In the genomic region with DNA sequence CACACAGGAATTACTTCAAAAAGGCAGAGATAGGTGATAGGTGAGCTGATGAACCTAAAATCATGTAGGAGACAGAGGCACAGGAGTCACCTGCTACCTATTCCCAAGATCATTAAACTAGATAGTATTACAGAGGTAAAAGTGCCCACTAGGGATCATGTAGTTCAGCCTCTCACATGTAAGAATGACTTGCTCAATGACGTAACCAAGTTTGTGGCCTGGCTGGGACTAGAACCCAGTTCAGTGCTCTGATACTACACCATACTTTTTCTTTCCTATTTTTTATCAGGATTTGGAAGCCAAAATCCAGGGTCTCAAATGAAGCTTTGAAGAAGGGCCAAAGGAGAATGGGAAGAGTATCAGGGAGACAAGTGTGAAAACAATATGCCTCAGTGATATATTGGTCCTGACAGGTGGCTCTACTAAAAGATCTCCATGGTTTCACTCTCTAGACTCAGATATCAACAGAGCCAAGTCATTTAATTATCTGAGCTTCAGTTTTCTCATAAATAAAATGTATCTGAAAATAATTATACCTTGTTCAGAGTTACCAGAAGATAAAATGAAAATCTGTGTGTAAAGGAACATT, we compare ENCODE assay signal across 10 cellular contexts.
DNase-seq lines count a peak whose midpoint lies in the region; ATAC-seq and TF ChIP-seq lines count a peak whose summit lies in the region.
"Had no signal": no experiment of that assay in that cellular context is flagged by ENCODE, and none has a peak within 500 bp of the region (broad histone marks: within the 10 kb centered on the region; RNA-seq: fewer than 3 reads in every experiment).

No MANE protein-coding gene starts in this region.

- TF ChIP-seq CTCF in AG10803 (conservative IDR thresholded peaks at IDR 0.05; ENCODE audit: low read length): no peak
- TF ChIP-seq CTCF in fibroblast of the aortic adventitia (IDR thresholded peaks at IDR 0.05; ENCODE audit: insufficient read depth, low read length): no peak
- no peak for TF ChIP-seq CTCF in osteocyte (IDR thresholded peaks at IDR 0.05)

- H3K36me3 Mint-ChIP-seq in osteocyte (ENCODE audit: unreplicated experiment): peaks cover 16% of the 10 kb centered on the region
- peaks cover 24% of the 10 kb centered on the region for H3K36me3 Mint-ChIP-seq in activated naive CD8-positive, alpha-beta T cell treated with anti-CD3 and anti-CD28 coated beads for 36 hours

- peaks cover 39% of the 10 kb centered on the region for H3K36me3 ChIP-seq in SJSA1

- peak overlapping the region; percentile 63 for H3K27ac ChIP-seq in SJSA1

- no peaks in the 10 kb centered on the region for H3K9me3 Mint-ChIP-seq in osteocyte (ENCODE audit: unreplicated experiment)
- H3K9me3 Mint-ChIP-seq in activated naive CD8-positive, alpha-beta T cell treated with anti-CD3 and anti-CD28 coated beads for 36 hours: no peaks in the 10 kb centered on the region
- H3K9me3 Mint-ChIP-seq: activated naive CD4-positive, alpha-beta T cell treated with anti-CD3 and anti-CD28 coated beads, Interleukin-2, amount 50 U/mL, for 72 hours had no signal

- peaks cover 20% of the 10 kb centered on the region for H3K4me1 ChIP-seq in SJSA1 (replicated peaks)

- H3K27ac Mint-ChIP-seq in osteocyte (ENCODE audit: unreplicated experiment): peak overlapping the region; percentile 97
- no peak overlapping the region for H3K27ac Mint-ChIP-seq in activated naive CD8-positive, alpha-beta T cell treated with anti-CD3 and anti-CD28 coated beads for 36 hours
- H3K27ac Mint-ChIP-seq: activated naive CD4-positive, alpha-beta T cell treated with anti-CD3 and anti-CD28 coated beads, Interleukin-2, amount 50 U/mL, for 72 hours had no signal

- no peaks in the 10 kb centered on the region for H3K27me3 Mint-ChIP-seq in osteocyte (ENCODE audit: unreplicated experiment)
- H3K27me3 Mint-ChIP-seq in activated naive CD8-positive, alpha-beta T cell treated with anti-CD3 and anti-CD28 coated beads for 36 hours: no peaks in the 10 kb centered on the region

- H3K4me3 ChIP-seq in AG10803 (ENCODE audit: low read length) (no peak overlapping the region), SJSA1 (no peak overlapping the region), fibroblast of the aortic adventitia (ENCODE audit: low read depth, low read length) (no peak overlapping the region)

- peaks cover 27% of the 10 kb centered on the region for H3K4me1 Mint-ChIP-seq in osteocyte (ENCODE audit: unreplicated experiment)
- no peaks in the 10 kb centered on the region for H3K4me1 Mint-ChIP-seq in activated naive CD8-positive, alpha-beta T cell treated with anti-CD3 and anti-CD28 coated beads for 36 hours

- no peak for ATAC-seq in GM19452 (IDR thresholded peaks at IDR 0.05; ENCODE audit: unreplicated experiment)
- ATAC-seq in stimulated activated naive CD8-positive, alpha-beta T cell treated with anti-CD3 and anti-CD28 coated beads, Interleukin-15, Interleukin-2, amounts not matched to agents 100 U/mL and 50 U/mL, for 24 hours: no peak
- ATAC-seq: activated naive CD4-positive, alpha-beta T cell treated with anti-CD3 and anti-CD28 coated beads, Interleukin-2, amount 50 U/mL, for 72 hours had no signal

- H3K4me3 Mint-ChIP-seq in osteocyte (ENCODE audit: unreplicated experiment): no peak overlapping the region
- no peak overlapping the region for H3K4me3 Mint-ChIP-seq in activated naive CD8-positive, alpha-beta T cell treated with anti-CD3 and anti-CD28 coated beads for 36 hours

- DNase-seq in AG10803 (ENCODE audit: low read depth) (peak; percentile 45), SJSA1 (ENCODE audit: low read depth in 1 of 2, low spot score in 2 of 2) (no peak), fibroblast of the aortic adventitia (ENCODE audit: low read depth) (peak; percentile 76), osteocyte (ENCODE audit: extremely low spot score, unreplicated experiment) (no peak)
- no peak for DNase-seq in activated naive CD8-positive, alpha-beta T cell treated with anti-CD3 and anti-CD28 coated beads for 36 hours
- DNase-seq in stimulated activated naive CD8-positive, alpha-beta T cell treated with anti-CD3 and anti-CD28 coated beads, Interleukin-15, Interleukin-2, amounts not matched to agents 100 U/mL and 50 U/mL, for 24 hours: no peak
- no peak for DNase-seq in activated CD4-positive, alpha-beta T cell treated with anti-CD3 and anti-CD28 coated beads for 48 hours
- DNase-seq: NCI-H146 had no signal

- H3K27me3 ChIP-seq in SJSA1 (replicated peaks): no peaks in the 10 kb centered on the region

- H3K9me3 ChIP-seq in SJSA1 (replicated peaks): no peaks in the 10 kb centered on the region

Comparison
In these comparisons a context has a peak if more than half of its experiments do, and no peak if none do; other contexts are left out.
1. DNase-seq: peak in AG10803 (single experiment) and fibroblast of the aortic adventitia (single experiment); none in SJSA1 (0 of 2), osteocyte (single experiment), activated naive CD8-positive, alpha-beta T cell treated with anti-CD3 and anti-CD28 coated beads for 36 hours (single experiment), stimulated activated naive CD8-positive, alpha-beta T cell treated with anti-CD3 and anti-CD28 coated beads, Interleukin-15, Interleukin-2, amounts not matched to agents 100 U/mL and 50 U/mL, for 24 hours (single experiment) and activated CD4-positive, alpha-beta T cell treated with anti-CD3 and anti-CD28 coated beads for 48 hours (single experiment).